18 cellular contexts compared by ENCODE assay signal in the genomic region with DNA sequence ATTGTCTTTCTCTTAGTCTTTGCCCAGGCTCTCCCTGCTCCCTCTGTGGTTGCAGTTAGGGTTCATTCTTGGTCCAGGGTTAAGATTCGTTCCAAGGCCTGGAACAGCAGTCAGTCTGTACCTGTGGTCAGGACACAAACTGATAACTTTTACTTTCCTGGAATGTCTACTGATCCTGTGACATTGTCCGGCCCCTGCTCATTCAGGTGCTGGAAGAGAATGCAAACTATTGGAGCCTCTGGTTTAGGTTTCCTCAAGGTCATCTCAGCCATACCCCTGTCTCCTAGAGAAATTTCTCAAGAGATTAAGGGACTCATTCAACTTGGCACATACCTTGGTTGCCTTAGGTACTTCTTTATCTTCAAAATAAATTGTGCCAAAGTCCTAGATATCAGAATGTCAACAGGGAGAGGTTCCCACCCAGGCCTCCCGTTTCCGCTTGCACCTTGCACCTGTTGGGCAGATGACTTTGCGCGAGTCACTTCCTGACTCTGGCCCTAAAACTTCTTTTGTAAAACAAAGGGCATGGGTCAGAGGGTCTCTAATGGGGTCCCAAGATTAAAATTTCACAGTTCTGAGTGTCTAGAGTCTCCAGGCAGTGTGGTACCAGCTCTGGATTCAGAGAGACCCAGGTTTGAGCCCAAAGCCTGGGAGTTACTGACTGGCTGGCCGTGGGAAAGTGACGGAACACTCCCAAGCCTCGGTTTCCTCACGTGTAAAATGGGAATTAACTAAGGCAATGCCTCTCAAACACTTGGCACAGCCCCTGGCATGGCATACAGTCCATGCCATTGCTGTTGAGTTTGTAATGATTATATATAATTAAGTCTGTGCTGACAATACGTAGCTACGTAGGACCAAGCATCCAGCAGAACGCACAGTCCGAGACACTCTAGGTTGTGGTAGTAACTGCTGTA. TPM values are rescaled to one million over a fixed set of nuclear protein-coding genes. Genes with fewer than 3 reads are reported as not detected.
DNase-seq lines count a peak whose midpoint lies in the region; ATAC-seq and TF ChIP-seq lines count a peak whose summit lies in the region.
"Had no signal": no experiment of that assay in that cellular context is flagged by ENCODE, and none has a peak within 500 bp of the region (broad histone marks: within the 10 kb centered on the region; RNA-seq: fewer than 3 reads in every experiment).

No MANE protein-coding gene starts in this region.

- H3K9me3 ChIP-seq in body of pancreas: no peaks in the 10 kb centered on the region
- no peaks in the 10 kb centered on the region for H3K9me3 ChIP-seq in mucosa of rectum (ENCODE audit: control insufficient read depth in 2 of 2, low read length in 2 of 2)
- no peaks in the 10 kb centered on the region for H3K9me3 ChIP-seq in transverse colon
- H3K9me3 ChIP-seq: BLaER1 treated with 17β-estradiol and CSF1 and Interleukin-3, amounts not matched to agents 10 nM and 100 nM had no signal

- no peaks in the 10 kb centered on the region for H3K36me3 Mint-ChIP-seq in activated naive CD4-positive, alpha-beta T cell treated with anti-CD3 and anti-CD28 coated beads, Interleukin-2, amount 50 U/mL, for 24 hours
- H3K36me3 Mint-ChIP-seq: CD4-positive, alpha-beta memory T cell had no signal

- peak overlapping the region; percentile 26 to 67 for H3K9ac ChIP-seq in mucosa of rectum (ENCODE audit: low read depth in 1 of 2, low read length in 2 of 2)
- H3K9ac ChIP-seq: BLaER1 treated with 17β-estradiol and CSF1 and Interleukin-3, amounts not matched to agents 10 nM and 100 nM had no signal

- no peak for TF ChIP-seq CTCF in body of pancreas (IDR thresholded peaks at IDR 0.05)
- no peak for TF ChIP-seq CTCF in transverse colon (IDR thresholded peaks at IDR 0.05)

- no peak overlapping the region for H3K4me3 ChIP-seq in body of pancreas
- peak overlapping the region; percentile 38 to 50 for H3K4me3 ChIP-seq in mucosa of rectum (ENCODE audit: low read length in 2 of 2)
- no peak overlapping the region for H3K4me3 ChIP-seq in transverse colon
- H3K4me3 ChIP-seq: BLaER1 treated with 17β-estradiol and CSF1 and Interleukin-3, amounts not matched to agents 10 nM and 100 nM had no signal

- ATAC-seq in body of pancreas (no peak), GM19463 (IDR thresholded peaks at IDR 0.05; ENCODE audit: unreplicated experiment) (no peak)

- peak overlapping the region in 1 of 4 donors; percentile 33 for H3K27ac ChIP-seq in body of pancreas
- peak overlapping the region; percentile 92 to 93 for H3K27ac ChIP-seq in mucosa of rectum (ENCODE audit: low read depth in 2 of 2, low read length in 2 of 2)
- peak overlapping the region; percentile 83 to 87 (median 86) for H3K27ac ChIP-seq in transverse colon
- H3K27ac ChIP-seq: 22Rv1; BLaER1 treated with 17β-estradiol and CSF1 and Interleukin-3, amounts not matched to agents 10 nM and 100 nM had no signal

- no peaks in the 10 kb centered on the region for H3K27me3 ChIP-seq in body of pancreas
- H3K27me3 ChIP-seq in mucosa of rectum (ENCODE audit: control insufficient read depth in 2 of 2, insufficient read depth in 2 of 2, low read length in 2 of 2): no peaks in the 10 kb centered on the region
- H3K27me3 ChIP-seq in transverse colon: no peaks in the 10 kb centered on the region
- H3K27me3 ChIP-seq: BLaER1 treated with 17β-estradiol and CSF1 and Interleukin-3, amounts not matched to agents 10 nM and 100 nM had no signal

- no peaks in the 10 kb centered on the region for H3K4me1 Mint-ChIP-seq in activated naive CD4-positive, alpha-beta T cell treated with anti-CD3 and anti-CD28 coated beads, Interleukin-2, amount 50 U/mL, for 24 hours

- TF ChIP-seq EP300 in transverse colon (IDR thresholded peaks at IDR 0.05; ENCODE audit: low read depth): no peak

- H3K36me3 ChIP-seq in body of pancreas (replicated peaks in 1 of 2; ENCODE audit: insufficient read depth in 1 of 2, low read depth in 2 of 2) (no peaks in the 10 kb centered on the region), mucosa of rectum (ENCODE audit: control insufficient read depth in 2 of 2, insufficient read depth in 2 of 2, low read length in 2 of 2) (no peaks in the 10 kb centered on the region), transverse colon (no peaks in the 10 kb centered on the region)
- H3K36me3 ChIP-seq: BLaER1 treated with 17β-estradiol and CSF1 and Interleukin-3, amounts not matched to agents 10 nM and 100 nM had no signal

- H3K9me3 Mint-ChIP-seq in activated naive CD4-positive, alpha-beta T cell treated with anti-CD3 and anti-CD28 coated beads, Interleukin-2, amount 50 U/mL, for 24 hours: no peaks in the 10 kb centered on the region
- H3K9me3 Mint-ChIP-seq: CD4-positive, alpha-beta memory T cell had no signal

- 66 to 69% methylated on average over 14 of the region's 14 CpGs for WGBS in body of pancreas, 2 donors
- 55% methylated on average over 14 of the region's 14 CpGs; no CpG with 5 or more reads in 1 of the 2 donors for WGBS in transverse colon (ENCODE audit: low coverage in 1 of 2), 2 donors

- no peaks in the 10 kb centered on the region for H3K27me3 Mint-ChIP-seq in activated naive CD4-positive, alpha-beta T cell treated with anti-CD3 and anti-CD28 coated beads, Interleukin-2, amount 50 U/mL, for 24 hours

- no peak for DNase-seq in activated naive CD4-positive, alpha-beta T cell treated with Interleukin-2 at 50 U/mL for 16 hours
- peak in 3 of 4 donors; percentile 15 to 52 (median 48) for DNase-seq in body of pancreas
- DNase-seq in transverse colon: peak; percentile 84
- no peak for DNase-seq in cerebellar nuclear complex (lab: John Stamatoyannopoulos, UW)
- no peak for DNase-seq in iPS-NIHi11 (ENCODE audit: low spot score)
- DNase-seq: CD4-positive, alpha-beta memory T cell; DND-41; GOT3; Karpas-422; NCI-H1417; NCI-H187 had no signal

- H3K4me1 ChIP-seq in body of pancreas (peaks cover 12% of the 10 kb centered on the region), mucosa of rectum (ENCODE audit: control insufficient read depth in 2 of 2, insufficient read depth in 2 of 2, low read length in 2 of 2) (peaks cover 22 to 27% of the 10 kb centered on the region in 2 donors), transverse colon (peaks cover 5 to 20% (median 16%) of the 10 kb centered on the region in 4 donors)
- H3K4me1 ChIP-seq: BLaER1 treated with 17β-estradiol and CSF1 and Interleukin-3, amounts not matched to agents 10 nM and 100 nM had no signal

- peak overlapping the region; percentile 41 for H3K27ac Mint-ChIP-seq in activated naive CD4-positive, alpha-beta T cell treated with anti-CD3 and anti-CD28 coated beads, Interleukin-2, amount 50 U/mL, for 24 hours

- intact Hi-C loops in body of pancreas (cut with DNase I): no loop called here
- intact Hi-C loops in transverse colon (cut with DNase I; ENCODE audit: low total_unique reads): no loop called here

- in situ Hi-C loops in transverse colon (cut with MboI; ENCODE audit: low pct_ligation_motif_present in 1 of 4, low pct_unique_long_range_greater_than_20kb in 1 of 4, low sequenced_read_pairs in 3 of 4): no loop called here

- no peak for TF ChIP-seq POLR2A in body of pancreas (IDR thresholded peaks at IDR 0.05)
- peak; percentile 40 for TF ChIP-seq POLR2A in transverse colon (IDR thresholded peaks at IDR 0.05)

- H3K4me3 Mint-ChIP-seq in activated naive CD4-positive, alpha-beta T cell treated with anti-CD3 and anti-CD28 coated beads, Interleukin-2, amount 50 U/mL, for 24 hours: no peak overlapping the region
- H3K4me3 Mint-ChIP-seq: CD4-positive, alpha-beta memory T cell had no signal

RNA-seq across cellular contexts. Expression of gene CYP2S1, which starts 25.9 kb away (rescaled TPM):
- total RNA-seq in body of pancreas: 1 to 10 TPM in 1 of 2 donors, not detected in 1; 6.7 TPM
- 10 to 100 TPM in 2 of 4 donors, 1 to 10 TPM in 2; 4.2 to 30.7 (median 14.9) TPM for total RNA-seq in transverse colon
- total RNA-seq: MCF 10A had no signal

RNA-seq across cellular contexts. Expression of gene AXL, which starts 51.9 kb away (rescaled TPM):
- total RNA-seq in body of pancreas: 10 to 100 TPM; 14.2 to 15.0 TPM
- total RNA-seq in transverse colon: 10 to 100 TPM; 19.7 to 52.4 (median 25.6) TPM

RNA-seq across cellular contexts. Expression of gene CYP2F1, which starts 52.9 kb away (rescaled TPM):
- not detected for total RNA-seq in body of pancreas
- total RNA-seq in transverse colon: not detected
- total RNA-seq: CD4-positive, alpha-beta memory T cell; MCF 10A; NCI-H460 had no signal

Comparison
In these comparisons a context has a peak if more than half of its experiments do, and no peak if none do; other contexts are left out.
1. DNase-seq: peak in body of pancreas (3 of 4) and transverse colon (single experiment); none in activated naive CD4-positive, alpha-beta T cell treated with Interleukin-2 at 50 U/mL for 16 hours (single experiment), cerebellar nuclear complex (0 of 2) and iPS-NIHi11 (single experiment).
2. H3K4me3 ChIP-seq: peak in mucosa of rectum (2 of 2); none in body of pancreas (0 of 2) and transverse colon (0 of 4).